ENCODE assay signal across 10 cellular contexts in genomic region chr17:77164483-77165030, GRCh38. TPM values are rescaled to one million over a fixed set of nuclear protein-coding genes. Genes with fewer than 3 reads are reported as not detected.
DNase-seq lines count a peak whose midpoint lies in the region; ATAC-seq, FAIRE-seq and TF ChIP-seq lines count a peak whose summit lies in the region.
"Had no signal": no experiment of that assay in that cellular context is flagged by ENCODE, and none has a peak within 500 bp of the region (broad histone marks: within the 10 kb centered on the region; RNA-seq: fewer than 3 reads in every experiment).

No MANE protein-coding gene starts in this region.

- H3K4me3 ChIP-seq in HEK293 (ENCODE audit: low read depth, low read length): no peak overlapping the region
- H3K4me3 ChIP-seq in PC-3 (ENCODE audit: low read length): no peak overlapping the region
- H3K4me3 ChIP-seq in parathyroid adenoma (ENCODE audit: low read depth, low read length): no peak overlapping the region
- H3K4me3 ChIP-seq in transverse colon: no peak overlapping the region
- H3K4me3 ChIP-seq: MG63 had no signal

- TF ChIP-seq CTCF in HEK293 (tag by site-specific recombination; IDR thresholded peaks at IDR 0.05) (no peak), PC-3 (conservative IDR thresholded peaks at IDR 0.05; ENCODE audit: low read depth, low read length) (no peak), parathyroid adenoma (IDR thresholded peaks at IDR 0.05) (no peak), transverse colon (IDR thresholded peaks at IDR 0.05) (no peak)

- ATAC-seq in PC-3: peak; percentile 25; the same call in 1 of the 2 replicates
- ATAC-seq in HG02571 (IDR thresholded peaks at IDR 0.05; ENCODE audit: unreplicated experiment): no peak

- peaks cover 0 to 4% of the 10 kb centered on the region in 2 experiments; a peak in 1 of 3 replicates for H3K36me3 ChIP-seq in HEK293 (ENCODE audit: control insufficient read depth in 2 of 2, insufficient read depth in 1 of 2, low read length in 2 of 2)
- peaks cover 69% of the 10 kb centered on the region for H3K36me3 ChIP-seq in PC-3 (ENCODE audit: low read depth, low read length)
- no peaks in the 10 kb centered on the region for H3K36me3 ChIP-seq in parathyroid adenoma (ENCODE audit: control insufficient read depth, insufficient read depth, low read length)
- no peaks in the 10 kb centered on the region for H3K36me3 ChIP-seq in transverse colon

- H2AFZ ChIP-seq in PC-3 (ENCODE audit: low read length): no peak overlapping the region
- peak overlapping the region; percentile 74 for H2AFZ ChIP-seq in parathyroid adenoma

- POLR2A ChIA-PET in HEK293 (lab: Yijun Ruan, JAX): interaction anchor here (1.2 kb wide), 1 partner anchor 13 kb away, joined by 3 read pairs; no protein-coding TSS in a partner anchor
- POLR2A ChIA-PET in PC-3 (lab: Charles Lee; ENCODE audit: unreplicated experiment): no interaction called here

- H3K9me3 ChIP-seq in HEK293 (ENCODE audit: control insufficient read depth, insufficient read depth, low read depth, low read length): no peaks in the 10 kb centered on the region
- H3K9me3 ChIP-seq in PC-3 (ENCODE audit: low read length): peaks cover 32% of the 10 kb centered on the region
- H3K9me3 ChIP-seq in parathyroid adenoma (ENCODE audit: control insufficient read depth, low read length): no peaks in the 10 kb centered on the region
- peaks cover 10% of the 10 kb centered on the region in 2 donors for H3K9me3 ChIP-seq in transverse colon

- no peak for TF ChIP-seq POLR2A in transverse colon (IDR thresholded peaks at IDR 0.05)

- CTCF ChIA-PET in HEK293 (lab: Yijun Ruan, JAX): interaction anchor here (0.7 kb wide), 1 partner anchor 43 kb away, joined by 3 read pairs; no protein-coding TSS in a partner anchor
- CTCF ChIA-PET in PC-3 (lab: Charles Lee): no interaction called here

- H3F3A ChIP-seq in PC-3 (ENCODE audit: low read length, unreplicated experiment): no peaks in the 10 kb centered on the region

- no TSS peak for BruUV-seq in PC-3 (replicated peaks; lab: Mats Ljungman, UMichigan)

- H4K20me1 ChIP-seq in PC-3 (ENCODE audit: low read length): peaks cover 13% of the 10 kb centered on the region; the same call in 1 of the 2 replicates

- no peaks in the 10 kb centered on the region for H3K9me2 ChIP-seq in PC-3 (replicated peaks; ENCODE audit: low read length)

- WGBS in transverse colon (ENCODE audit: low coverage in 1 of 2), 2 donors: 60 to 66% methylated on average over 3 to 6 of the region's 6 CpGs

- in situ Hi-C loops in transverse colon (cut with MboI; ENCODE audit: low pct_ligation_motif_present in 1 of 4, low pct_unique_long_range_greater_than_20kb in 1 of 4, low sequenced_read_pairs in 3 of 4): no loop called here

- no peak overlapping the region for H3K4me2 ChIP-seq in PC-3 (ENCODE audit: low read length)
- H3K4me2 ChIP-seq in parathyroid adenoma (ENCODE audit: low read length): peak overlapping the region; percentile 20

- H3K9ac ChIP-seq in PC-3 (ENCODE audit: low read length) (no peak overlapping the region), parathyroid adenoma (no peak overlapping the region)

- no peak for DNase-seq in PC-3
- DNase-seq in fibroblast of gingiva (ENCODE audit: low read depth): peak; percentile 28
- no peak for DNase-seq in urothelium cell line (ENCODE audit: low spot score)
- no peak for DNase-seq in AG08395 (ENCODE audit: low spot score)
- DNase-seq in transverse colon: no peak
- DNase-seq: MG63 had no signal

- no peak for FAIRE-seq in urothelium cell line (lab: Jason Lieb, UNC)
- FAIRE-seq: keratinocyte had no signal

- H3K4me1 ChIP-seq in HEK293 (ENCODE audit: control insufficient read depth, insufficient read depth, low read length) (peaks cover 16% of the 10 kb centered on the region), PC-3 (ENCODE audit: insufficient read depth, low read length) (peaks cover 6% of the 10 kb centered on the region; the same call in 1 of the 2 replicates), parathyroid adenoma (peaks cover 42% of the 10 kb centered on the region), transverse colon (peaks cover 22 to 51% (median 27%) of the 10 kb centered on the region in 4 donors)

- H3K27ac ChIP-seq in HEK293 (ENCODE audit: extremely low read depth, low read depth, low read length): no peak overlapping the region
- no peak overlapping the region for H3K27ac ChIP-seq in PC-3 (ENCODE audit: low read length)
- peak overlapping the region; percentile 83 for H3K27ac ChIP-seq in parathyroid adenoma
- H3K27ac ChIP-seq in transverse colon: peak overlapping the region in 1 of 4 donors; percentile 37

- H3K79me2 ChIP-seq in PC-3 (ENCODE audit: low read length) (peaks cover 97% of the 10 kb centered on the region), parathyroid adenoma (peaks cover 33% of the 10 kb centered on the region)

- H3K27me3 ChIP-seq in PC-3 (ENCODE audit: low read length): no peaks in the 10 kb centered on the region
- H3K27me3 ChIP-seq in parathyroid adenoma (ENCODE audit: control insufficient read depth, insufficient read depth, low read length): no peaks in the 10 kb centered on the region
- H3K27me3 ChIP-seq in transverse colon: no peaks in the 10 kb centered on the region
- H3K27me3 ChIP-seq: MG63 had no signal

- no peak for TF ChIP-seq EP300 in transverse colon (IDR thresholded peaks at IDR 0.05; ENCODE audit: low read depth)

- intact Hi-C loops in PC-3 (cut with micrococcal nuclease): no loop called here
- intact Hi-C loops in transverse colon (cut with DNase I; ENCODE audit: low total_unique reads): no loop called here

TF ChIP-seq in HEK293, 187 proteins besides CTCF, POLR2A, EP300 and RAD21:
- no peak for TF ChIP-seq ZNF114 (tag by site-specific recombination; IDR thresholded peaks at IDR 0.05)
- no peak for TF ChIP-seq WT1 (tag by site-specific recombination; IDR thresholded peaks at IDR 0.05)
- no peak for TF ChIP-seq INSM2 (tag by site-specific recombination; IDR thresholded peaks at IDR 0.05)
- TF ChIP-seq ZNF670 (tag by site-specific recombination; IDR thresholded peaks at IDR 0.05; ENCODE audit: low read depth): no peak
- TF ChIP-seq ZNF610 (tag by site-specific recombination; IDR thresholded peaks at IDR 0.05; ENCODE audit: borderline replicate concordance): no peak
- no peak for TF ChIP-seq ZNF223 (tag by site-specific recombination; IDR thresholded peaks at IDR 0.05)
- TF ChIP-seq PRDM1 (tag by site-specific recombination; IDR thresholded peaks at IDR 0.05): no peak
- peak; percentile 56 for TF ChIP-seq ZFHX2 (tag by site-specific recombination; conservative IDR thresholded peaks at IDR 0.05)
- no peak for TF ChIP-seq ZNF341 (tag by site-specific recombination; IDR thresholded peaks at IDR 0.05; ENCODE audit: low read depth)
- no peak for TF ChIP-seq KLF17 (tag by site-specific recombination; IDR thresholded peaks at IDR 0.05)
- TF ChIP-seq PRDM10 (tag by site-specific recombination; IDR thresholded peaks at IDR 0.05): no peak
- peak; percentile 48; the same call in 1 of the 2 replicates for TF ChIP-seq ZNF600 (tag by site-specific recombination; IDR thresholded peaks at IDR 0.05)
- peak; percentile 80 for TF ChIP-seq EGR2 (tag by site-specific recombination; IDR thresholded peaks at IDR 0.05; ENCODE audit: low read depth)
- no peak for TF ChIP-seq ZSCAN30 (tag by site-specific recombination; IDR thresholded peaks at IDR 0.05)

RNA-seq across cellular contexts. Expression of gene SEC14L1, which starts 23.8 kb away (rescaled TPM):
- total RNA-seq in PC-3 (2014; rRNA removed): 39.8 and 50.9 TPM in 2 replicates
- total RNA-seq in transverse colon: 10 to 100 TPM; 16.8 to 34.6 (median 23.8) TPM
